ENCODE assay signal across 1 cellular context in the genomic region with DNA sequence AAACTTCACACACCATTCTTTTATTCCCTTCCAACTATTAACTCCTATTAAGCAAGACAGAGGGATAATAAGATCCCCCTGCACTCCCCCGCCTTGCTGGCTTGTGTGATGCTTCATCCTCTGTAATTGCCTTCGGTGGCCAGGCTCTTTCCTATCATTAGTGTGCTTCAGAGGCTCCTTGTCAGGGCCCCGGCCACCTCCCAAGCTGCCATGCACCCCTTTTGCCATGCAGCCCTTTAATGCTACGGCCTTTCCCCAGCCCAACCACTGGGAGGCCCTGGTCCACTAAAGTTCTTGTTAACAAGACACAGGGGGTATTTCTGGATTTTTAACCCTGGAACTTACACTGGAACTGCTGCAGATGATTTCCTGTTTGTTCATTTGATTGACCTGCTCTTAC.
TF ChIP-seq lines count a peak whose summit lies in the region.

No MANE protein-coding gene starts in this region.

TF ChIP-seq in GM23338, 12 proteins besides CTCF, POLR2A, EP300 and RAD21 (continued from another document):
- TF ChIP-seq, protein P1, sequence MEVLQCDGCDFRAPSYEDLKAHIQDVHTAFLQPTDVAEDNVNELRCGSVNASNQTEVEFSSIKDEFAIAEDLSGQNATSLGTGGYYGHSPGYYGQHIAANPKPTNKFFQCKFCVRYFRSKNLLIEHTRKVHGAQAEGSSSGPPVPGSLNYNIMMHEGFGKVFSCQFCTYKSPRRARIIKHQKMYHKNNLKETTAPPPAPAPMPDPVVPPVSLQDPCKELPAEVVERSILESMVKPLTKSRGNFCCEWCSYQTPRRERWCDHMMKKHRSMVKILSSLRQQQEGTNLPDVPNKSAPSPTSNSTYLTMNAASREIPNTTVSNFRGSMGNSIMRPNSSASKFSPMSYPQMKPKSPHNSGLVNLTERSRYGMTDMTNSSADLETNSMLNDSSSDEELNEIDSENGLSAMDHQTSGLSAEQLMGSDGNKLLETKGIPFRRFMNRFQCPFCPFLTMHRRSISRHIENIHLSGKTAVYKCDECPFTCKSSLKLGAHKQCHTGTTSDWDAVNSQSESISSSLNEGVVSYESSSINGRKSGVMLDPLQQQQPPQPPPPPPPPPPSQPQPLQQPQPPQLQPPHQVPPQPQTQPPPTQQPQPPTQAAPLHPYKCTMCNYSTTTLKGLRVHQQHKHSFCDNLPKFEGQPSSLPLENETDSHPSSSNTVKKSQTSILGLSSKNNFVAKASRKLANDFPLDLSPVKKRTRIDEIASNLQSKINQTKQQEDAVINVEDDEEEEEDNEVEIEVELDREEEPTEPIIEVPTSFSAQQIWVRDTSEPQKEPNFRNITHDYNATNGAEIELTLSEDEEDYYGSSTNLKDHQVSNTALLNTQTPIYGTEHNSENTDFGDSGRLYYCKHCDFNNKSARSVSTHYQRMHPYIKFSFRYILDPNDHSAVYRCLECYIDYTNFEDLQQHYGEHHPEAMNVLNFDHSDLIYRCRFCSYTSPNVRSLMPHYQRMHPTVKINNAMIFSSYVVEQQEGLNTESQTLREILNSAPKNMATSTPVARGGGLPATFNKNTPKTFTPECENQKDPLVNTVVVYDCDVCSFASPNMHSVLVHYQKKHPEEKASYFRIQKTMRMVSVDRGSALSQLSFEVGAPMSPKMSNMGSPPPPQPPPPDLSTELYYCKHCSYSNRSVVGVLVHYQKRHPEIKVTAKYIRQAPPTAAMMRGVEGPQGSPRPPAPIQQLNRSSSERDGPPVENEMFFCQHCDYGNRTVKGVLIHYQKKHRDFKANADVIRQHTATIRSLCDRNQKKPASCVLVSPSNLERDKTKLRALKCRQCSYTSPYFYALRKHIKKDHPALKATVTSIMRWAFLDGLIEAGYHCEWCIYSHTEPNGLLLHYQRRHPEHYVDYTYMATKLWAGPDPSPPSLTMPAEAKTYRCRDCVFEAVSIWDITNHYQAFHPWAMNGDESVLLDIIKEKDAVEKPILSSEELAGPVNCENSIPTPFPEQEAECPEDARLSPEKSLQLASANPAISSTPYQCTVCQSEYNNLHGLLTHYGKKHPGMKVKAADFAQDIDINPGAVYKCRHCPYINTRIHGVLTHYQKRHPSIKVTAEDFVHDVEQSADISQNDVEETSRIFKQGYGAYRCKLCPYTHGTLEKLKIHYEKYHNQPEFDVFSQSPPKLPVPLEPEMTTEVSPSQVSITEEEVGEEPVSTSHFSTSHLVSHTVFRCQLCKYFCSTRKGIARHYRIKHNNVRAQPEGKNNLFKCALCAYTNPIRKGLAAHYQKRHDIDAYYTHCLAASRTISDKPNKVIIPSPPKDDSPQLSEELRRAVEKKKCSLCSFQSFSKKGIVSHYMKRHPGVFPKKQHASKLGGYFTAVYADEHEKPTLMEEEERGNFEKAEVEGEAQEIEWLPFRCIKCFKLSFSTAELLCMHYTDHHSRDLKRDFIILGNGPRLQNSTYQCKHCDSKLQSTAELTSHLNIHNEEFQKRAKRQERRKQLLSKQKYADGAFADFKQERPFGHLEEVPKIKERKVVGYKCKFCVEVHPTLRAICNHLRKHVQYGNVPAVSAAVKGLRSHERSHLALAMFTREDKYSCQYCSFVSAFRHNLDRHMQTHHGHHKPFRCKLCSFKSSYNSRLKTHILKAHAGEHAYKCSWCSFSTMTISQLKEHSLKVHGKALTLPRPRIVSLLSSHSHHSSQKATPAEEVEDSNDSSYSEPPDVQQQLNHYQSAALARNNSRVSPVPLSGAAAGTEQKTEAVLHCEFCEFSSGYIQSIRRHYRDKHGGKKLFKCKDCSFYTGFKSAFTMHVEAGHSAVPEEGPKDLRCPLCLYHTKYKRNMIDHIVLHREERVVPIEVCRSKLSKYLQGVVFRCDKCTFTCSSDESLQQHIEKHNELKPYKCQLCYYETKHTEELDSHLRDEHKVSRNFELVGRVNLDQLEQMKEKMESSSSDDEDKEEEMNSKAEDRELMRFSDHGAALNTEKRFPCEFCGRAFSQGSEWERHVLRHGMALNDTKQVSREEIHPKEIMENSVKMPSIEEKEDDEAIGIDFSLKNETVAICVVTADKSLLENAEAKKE (CRISPR knock-in tag; IDR thresholded peaks at IDR 0.05), result no peak
- TF ChIP-seq EZH2 (IDR thresholded peaks at IDR 0.05; ENCODE audit: low read depth, unreplicated experiment), result no peak
- no peak for TF ChIP-seq ZNF114 (CRISPR knock-in tag; IDR thresholded peaks at IDR 0.05)
- TF ChIP-seq ZNF331 (CRISPR knock-in tag; IDR thresholded peaks at IDR 0.05; ENCODE audit: low read depth), result no peak
